Comparison of ENCODE assay signal across 28 cellular contexts in the genomic region with DNA sequence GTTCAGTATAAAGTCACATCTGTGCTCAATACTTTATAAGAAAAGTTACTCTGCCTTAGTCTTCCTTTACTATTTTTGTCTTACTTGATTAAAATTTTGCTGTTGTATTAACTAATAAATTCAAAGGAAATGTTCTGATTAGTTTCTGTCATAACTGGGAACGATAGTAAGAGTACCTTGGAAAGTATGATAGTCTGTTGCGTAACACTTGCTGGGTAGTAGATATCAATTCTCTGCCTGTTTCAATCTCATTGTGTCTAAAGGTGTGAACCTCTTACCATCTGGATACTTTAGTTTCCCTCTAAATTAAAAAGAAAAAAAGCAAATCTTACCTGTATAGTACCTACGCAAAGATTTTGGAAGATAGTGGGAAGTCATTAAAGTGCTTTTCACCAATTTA.
"Had no signal": no experiment of that assay in that cellular context is flagged by ENCODE, and none has a peak within 500 bp of the region (broad histone marks: within the 10 kb centered on the region; RNA-seq: fewer than 3 reads in every experiment).

No MANE protein-coding gene starts in this region.

- H3K27me3 Mint-ChIP-seq: activated naive CD8-positive, alpha-beta T cell treated with anti-CD3 and anti-CD28 coated beads, Interleukin-2, amount 50 U/mL, for 24 hours had no signal

- H3K4me1 Mint-ChIP-seq: WTC11 had no signal

- H3K36me3 ChIP-seq: ascending aorta, MG63, Peyer's patch, SJCRH30 had no signal

- H3K9me3 ChIP-seq: ascending aorta, body of pancreas, MG63, Peyer's patch, SJCRH30, SK-N-SH had no signal

- H3K9me3 Mint-ChIP-seq: activated naive CD4-positive, alpha-beta T cell treated with anti-CD3 and anti-CD28 coated beads, Interleukin-2, amount 50 U/mL, for 72 hours; activated naive CD8-positive, alpha-beta T cell treated with anti-CD3 and anti-CD28 coated beads, Interleukin-2, amount 50 U/mL, for 24 hours; WTC11 had no signal

- FAIRE-seq: bronchial epithelial cell had no signal

- H3K27ac Mint-ChIP-seq: activated CD8-positive, alpha-beta T cell treated with anti-CD3 and anti-CD28 coated beads, Interleukin-2, amount 10 ng/mL, durations not matched to agents 7 days and 5 days; activated naive CD4-positive, alpha-beta T cell treated with anti-CD3 and anti-CD28 coated beads, Interleukin-2, amount 50 U/mL, for 72 hours; activated naive CD8-positive, alpha-beta T cell treated with anti-CD3 and anti-CD28 coated beads, Interleukin-2, amount 50 U/mL, for 24 hours; WTC11 had no signal

- ATAC-seq: activated CD8-positive, alpha-beta T cell treated with anti-CD3 and anti-CD28 coated beads, Interleukin-2, amount 10 ng/mL, durations not matched to agents 7 days and 5 days; activated naive CD4-positive, alpha-beta T cell treated with anti-CD3 and anti-CD28 coated beads, Interleukin-2, amount 50 U/mL, for 72 hours; activated naive CD8-positive, alpha-beta T cell treated with anti-CD3 and anti-CD28 coated beads, Interleukin-2, amount 50 U/mL, for 24 hours; body of pancreas; WTC11 had no signal

- H3K9ac ChIP-seq: SK-N-SH had no signal

- DNase-seq: activated CD4-positive, alpha-beta T cell treated with anti-CD3 and anti-CD28 coated beads for 48 hours; activated CD4-positive, alpha-beta T cell treated with anti-CD3 and anti-CD28 coated beads, Interleukin-2, amount 50 U/mL, for 4 hours; activated CD4-positive, CD25-positive, alpha-beta regulatory T cell treated with anti-CD3 and anti-CD28 coated beads, Interleukin-2, amount 50 U/mL, for 72 hours; activated CD8-positive, alpha-beta memory T cell treated with anti-CD3 and anti-CD28 coated beads, Interleukin-2, amount 50 U/mL, for 48 hours; activated CD8-positive, alpha-beta T cell treated with anti-CD3 and anti-CD28 coated beads, Interleukin-2, amount 10 ng/mL, durations not matched to agents 7 days and 5 days; activated effector memory CD4-positive, alpha-beta T cell treated with anti-CD3 and anti-CD28 coated beads, Interleukin-2, amount 50 U/mL, for 16 hours; activated naive CD4-positive, alpha-beta T cell treated with Interleukin-2 at 50 U/mL for 16 hours; activated naive CD8-positive, alpha-beta T cell treated with anti-CD3 and anti-CD28 coated beads, Interleukin-2, amount 50 U/mL, for 24 hours; activated T-cell treated with anti-CD3 and anti-CD28 coated beads, Interleukin-2, amount 50 U/mL, for 1 hour; amniotic stem cell; body of pancreas; central memory CD4-positive, alpha-beta T cell; MG63; NCI-H1105 treated with DMSO at 0.1 percent for 48 hours; NCI-H1436 treated with DMSO at 0.1 percent for 48 hours; NCI-H187; NCI-H2081; NCI-H446; Peyer's patch; Right ventricle myocardium superior; SK-N-SH; SW 1271 had no signal

- H3K27me3 ChIP-seq: ascending aorta, body of pancreas, MG63, Peyer's patch, SJCRH30 had no signal

- H3K4me1 ChIP-seq: ascending aorta, Peyer's patch had no signal

- H3K27ac ChIP-seq: ascending aorta, body of pancreas, Peyer's patch, RWPE1, SJCRH30 had no signal

- H3K4me3 ChIP-seq: ascending aorta, body of pancreas, MG63, Peyer's patch, SJCRH30 had no signal

- H3K4me3 Mint-ChIP-seq: activated CD8-positive, alpha-beta T cell treated with anti-CD3 and anti-CD28 coated beads, Interleukin-2, amount 10 ng/mL, durations not matched to agents 7 days and 5 days; activated naive CD8-positive, alpha-beta T cell treated with anti-CD3 and anti-CD28 coated beads, Interleukin-2, amount 50 U/mL, for 24 hours; WTC11 had no signal

- H3K4me2 ChIP-seq: SK-N-SH had no signal

- H3K36me3 Mint-ChIP-seq: activated naive CD4-positive, alpha-beta T cell treated with anti-CD3 and anti-CD28 coated beads, Interleukin-2, amount 50 U/mL, for 72 hours; WTC11 had no signal
